Comparison of ENCODE assay signal across 28 cellular contexts in genomic region chr5:110665184-110665726, GRCh38.
DNase-seq lines count a peak whose midpoint lies in the region; ATAC-seq and TF ChIP-seq lines count a peak whose summit lies in the region.
"Had no signal": no experiment of that assay in that cellular context is flagged by ENCODE, and none has a peak within 500 bp of the region (broad histone marks: within the 10 kb centered on the region; RNA-seq: fewer than 3 reads in every experiment).

No MANE protein-coding gene starts in this region.

- H3K27me3 Mint-ChIP-seq in nephron progenitor cell (ENCODE audit: low read depth, poor library complexity) (peaks cover 3% of the 10 kb centered on the region), T-helper 17 cell (no peaks in the 10 kb centered on the region), type B pancreatic cell (no peaks in the 10 kb centered on the region)
- H3K27me3 Mint-ChIP-seq: activated naive CD4-positive, alpha-beta T cell treated with anti-CD3 and anti-CD28 coated beads, Interleukin-2, amount 10 ng/mL, durations not matched to agents 7 days and 5 days; natural killer cell treated with Interleukin-12 subunit alpha and Interleukin-12 subunit beta and Interleukin-15 and Interleukin-18, amount 100 ng/mL, for 72 hours had no signal

- TF ChIP-seq CTCF in nephron progenitor cell (IDR thresholded peaks at IDR 0.05), result no peak
- no peak for TF ChIP-seq CTCF in type B pancreatic cell (conservative IDR thresholded peaks at IDR 0.05)

- DNase-seq in NOMO-1 treated with dmso at 0.1 percent for 144 hours (lab: John Stamatoyannopoulos, UW; ENCODE audit: unreplicated experiment), result peak; percentile 8
- no peak for DNase-seq in nephron progenitor cell
- DNase-seq in T-helper 17 cell, result no peak
- DNase-seq in stimulated activated CD4-positive, alpha-beta T cell treated with anti-CD3 and anti-CD28 coated beads, Interleukin-12 subunit alpha, Interleukin-12 subunit beta, amount 100 ng/mL, for 4 hours, result no peak
- DNase-seq in dedifferentiated amniotic fluid mesenchymal stem cell (ENCODE audit: extremely low spot score), result no peak
- DNase-seq in type B pancreatic cell (ENCODE audit: extremely low spot score, unreplicated experiment), result no peak
- DNase-seq: activated naive CD4-positive, alpha-beta T cell treated with anti-CD3 and anti-CD28 coated beads, Interleukin-2, amount 10 ng/mL, durations not matched to agents 7 days and 5 days; amygdala; COR-L47; DND-41; hippocampal formation; left lung; midbrain; MM.1S; NCI-H146; NCI-H510A treated with DMSO at 0.1 percent for 48 hours; ovary; RPMI8226; stimulated activated CD4-positive, alpha-beta T cell treated with anti-CD3 and anti-CD28 coated beads, Interleukin-4, amount 100 ng/mL, for 24 hours; stimulated activated naive CD4-positive, alpha-beta T cell treated with Interleukin-2 at 50 U/mL for 16 hours; testis had no signal

- H3K27ac Mint-ChIP-seq in nephron progenitor cell (peak overlapping the region; percentile 21), T-helper 17 cell (no peak overlapping the region), type B pancreatic cell (no peak overlapping the region)
- H3K27ac Mint-ChIP-seq: activated naive CD4-positive, alpha-beta T cell treated with anti-CD3 and anti-CD28 coated beads, Interleukin-2, amount 10 ng/mL, durations not matched to agents 7 days and 5 days; activated T-helper 1 cell treated with anti-CD3 and anti-CD28 coated beads, Interleukin-12 subunit alpha, Interleukin-12 subunit beta, Interleukin-2, Interleukin-4 antibody, amounts not matched to agents 30 ng/mL and 10 ng/mL and 1 ng/mL, durations not matched to agents 14 hours and 24 hours and 36 hours; natural killer cell treated with Interleukin-12 subunit alpha and Interleukin-12 subunit beta and Interleukin-15 and Interleukin-18, amount 100 ng/mL, for 72 hours had no signal

- H3K36me3 Mint-ChIP-seq in nephron progenitor cell (ENCODE audit: low read depth) (no peaks in the 10 kb centered on the region), T-helper 17 cell (ENCODE audit: low read depth) (no peaks in the 10 kb centered on the region), type B pancreatic cell (no peaks in the 10 kb centered on the region)
- H3K36me3 Mint-ChIP-seq: activated naive CD4-positive, alpha-beta T cell treated with anti-CD3 and anti-CD28 coated beads, Interleukin-2, amount 10 ng/mL, durations not matched to agents 7 days and 5 days; natural killer cell treated with Interleukin-12 subunit alpha and Interleukin-12 subunit beta and Interleukin-15 and Interleukin-18, amount 100 ng/mL, for 72 hours had no signal

- ATAC-seq in GM18867 (IDR thresholded peaks at IDR 0.05; ENCODE audit: unreplicated experiment), result peak; percentile 36
- peak; percentile 44 for ATAC-seq in HG03060 (IDR thresholded peaks at IDR 0.05; ENCODE audit: low read depth, unreplicated experiment)
- no peak for ATAC-seq in T-helper 17 cell
- ATAC-seq: K562; left lung; natural killer cell treated with Interleukin-12 subunit alpha and Interleukin-12 subunit beta and Interleukin-15 and Interleukin-18, amount 100 ng/mL, for 72 hours had no signal

- H3K9me3 ChIP-seq in T-helper 17 cell (ENCODE audit: control insufficient read depth, low read length, poor library complexity, severe bottlenecking), result no peaks in the 10 kb centered on the region
- H3K9me3 ChIP-seq: BLaER1 treated with 17β-estradiol and CSF1 and Interleukin-3, amounts not matched to agents 10 nM and 100 nM; esophagus muscularis mucosa; left lung; ovary; testis had no signal

- H3K4me1 Mint-ChIP-seq in nephron progenitor cell (no peaks in the 10 kb centered on the region), T-helper 17 cell (no peaks in the 10 kb centered on the region), type B pancreatic cell (ENCODE audit: unreplicated experiment) (no peaks in the 10 kb centered on the region)
- H3K4me1 Mint-ChIP-seq: activated naive CD4-positive, alpha-beta T cell treated with anti-CD3 and anti-CD28 coated beads, Interleukin-2, amount 10 ng/mL, durations not matched to agents 7 days and 5 days had no signal

- H3K4me3 Mint-ChIP-seq in nephron progenitor cell (no peak overlapping the region), T-helper 17 cell (no peak overlapping the region), type B pancreatic cell (no peak overlapping the region)
- H3K4me3 Mint-ChIP-seq: activated naive CD4-positive, alpha-beta T cell treated with anti-CD3 and anti-CD28 coated beads, Interleukin-2, amount 10 ng/mL, durations not matched to agents 7 days and 5 days; activated T-helper 1 cell treated with anti-CD3 and anti-CD28 coated beads, Interleukin-12 subunit alpha, Interleukin-12 subunit beta, Interleukin-2, Interleukin-4 antibody, amounts not matched to agents 30 ng/mL and 10 ng/mL and 1 ng/mL, durations not matched to agents 14 hours and 24 hours and 36 hours; natural killer cell treated with Interleukin-12 subunit alpha and Interleukin-12 subunit beta and Interleukin-15 and Interleukin-18, amount 100 ng/mL, for 72 hours had no signal

- H3K9me3 Mint-ChIP-seq in nephron progenitor cell (no peaks in the 10 kb centered on the region), type B pancreatic cell (no peaks in the 10 kb centered on the region)
- H3K9me3 Mint-ChIP-seq: activated naive CD4-positive, alpha-beta T cell treated with anti-CD3 and anti-CD28 coated beads, Interleukin-2, amount 10 ng/mL, durations not matched to agents 7 days and 5 days; activated T-helper 1 cell treated with anti-CD3 and anti-CD28 coated beads, Interleukin-12 subunit alpha, Interleukin-12 subunit beta, Interleukin-2, Interleukin-4 antibody, amounts not matched to agents 30 ng/mL and 10 ng/mL and 1 ng/mL, durations not matched to agents 14 hours and 24 hours and 36 hours had no signal
